ENCODE assay signal across 9 cellular contexts in genomic region chr14:92586966-92587365, GRCh38.
DNase-seq lines count a peak whose midpoint lies in the region; ATAC-seq and TF ChIP-seq lines count a peak whose summit lies in the region.
"Had no signal": no experiment of that assay in that cellular context is flagged by ENCODE, and none has a peak within 500 bp of the region (broad histone marks: within the 10 kb centered on the region; RNA-seq: fewer than 3 reads in every experiment).

No MANE protein-coding gene starts in this region.

- no peak overlapping the region for H2AFZ ChIP-seq in Karpas-422 (ENCODE audit: low read length)

- H4K20me1 ChIP-seq in Karpas-422 (ENCODE audit: insufficient read depth, low read depth, low read length): no peaks in the 10 kb centered on the region

- POLR2A ChIA-PET in activated CD8-positive, alpha-beta T cell treated with anti-CD3 and anti-CD28 coated beads, Interleukin-2, amount 10 ng/mL, durations not matched to agents 7 days and 5 days (lab: Charles Lee): interaction anchor here (1.0 to 2.8 kb wide), 8 partner anchors 8 to 67 kb away, joined by 3 to 10 read pairs (median 3); no protein-coding TSS in a partner anchor

- intact Hi-C loops in testis (cut with DNase I; ENCODE audit: low total_unique reads): no loop called here

- H3K4me3 Mint-ChIP-seq in activated T-cell treated with anti-CD3 and anti-CD28 coated beads, Interleukin-2, amount 50 U/mL, for 4 hours: peak overlapping the region; percentile 57
- peak overlapping the region; percentile 58 for H3K4me3 Mint-ChIP-seq in activated CD8-positive, alpha-beta T cell treated with anti-CD3 and anti-CD28 coated beads, Interleukin-2, amount 10 ng/mL, durations not matched to agents 7 days and 5 days

- H3K9me2 ChIP-seq in Karpas-422 (replicated peaks; ENCODE audit: insufficient read depth, low read length): no peaks in the 10 kb centered on the region

- peaks cover 12% of the 10 kb centered on the region for H3K9me3 Mint-ChIP-seq in activated T-cell treated with anti-CD3 and anti-CD28 coated beads, Interleukin-2, amount 50 U/mL, for 4 hours
- H3K9me3 Mint-ChIP-seq in activated CD8-positive, alpha-beta T cell treated with anti-CD3 and anti-CD28 coated beads, Interleukin-2, amount 10 ng/mL, durations not matched to agents 7 days and 5 days (ENCODE audit: insufficient read depth): peaks cover 3% of the 10 kb centered on the region

- no peaks in the 10 kb centered on the region for H3K27me3 ChIP-seq in mucosa of rectum (ENCODE audit: control insufficient read depth in 2 of 2, insufficient read depth in 2 of 2, low read length in 2 of 2)
- no peaks in the 10 kb centered on the region for H3K27me3 ChIP-seq in testis
- H3K27me3 ChIP-seq in Karpas-422 (ENCODE audit: low read length): no peaks in the 10 kb centered on the region

- TF ChIP-seq CTCF in testis (IDR thresholded peaks at IDR 0.05): no peak

- CTCF ChIA-PET in activated CD8-positive, alpha-beta T cell treated with anti-CD3 and anti-CD28 coated beads, Interleukin-2, amount 10 ng/mL, durations not matched to agents 7 days and 5 days (lab: Charles Lee): interaction anchor here (1.0 to 6.6 kb wide), 20 partner anchors 9 to 452 kb away, joined by 3 to 70 read pairs (median 6); no protein-coding TSS in a partner anchor

- peaks cover 16% of the 10 kb centered on the region for H3K36me3 Mint-ChIP-seq in activated T-cell treated with anti-CD3 and anti-CD28 coated beads, Interleukin-2, amount 50 U/mL, for 4 hours (ENCODE audit: insufficient read depth)
- H3K36me3 Mint-ChIP-seq in activated CD8-positive, alpha-beta T cell treated with anti-CD3 and anti-CD28 coated beads, Interleukin-2, amount 10 ng/mL, durations not matched to agents 7 days and 5 days (ENCODE audit: low read depth): peaks cover 85% of the 10 kb centered on the region

- H3K27ac Mint-ChIP-seq in activated CD8-positive, alpha-beta T cell treated with anti-CD3 and anti-CD28 coated beads, Interleukin-2, amount 10 ng/mL, durations not matched to agents 7 days and 5 days: peak overlapping the region; percentile 86
- H3K27ac Mint-ChIP-seq: progenitor cell of endocrine pancreas had no signal

- no peaks in the 10 kb centered on the region for H3K27me3 Mint-ChIP-seq in activated T-cell treated with anti-CD3 and anti-CD28 coated beads, Interleukin-2, amount 50 U/mL, for 4 hours (ENCODE audit: low read depth)
- H3K27me3 Mint-ChIP-seq in activated CD8-positive, alpha-beta T cell treated with anti-CD3 and anti-CD28 coated beads, Interleukin-2, amount 10 ng/mL, durations not matched to agents 7 days and 5 days (ENCODE audit: low read depth): no peaks in the 10 kb centered on the region
- H3K27me3 Mint-ChIP-seq: progenitor cell of endocrine pancreas had no signal

- no peak for TF ChIP-seq POLR2A in testis (IDR thresholded peaks at IDR 0.05)

- no peaks in the 10 kb centered on the region for H3K36me3 ChIP-seq in mucosa of rectum (ENCODE audit: control insufficient read depth in 2 of 2, insufficient read depth in 2 of 2, low read length in 2 of 2)
- H3K36me3 ChIP-seq in testis (ENCODE audit: low read depth, missing control alignments): no peaks in the 10 kb centered on the region
- no peaks in the 10 kb centered on the region for H3K36me3 ChIP-seq in Karpas-422 (ENCODE audit: insufficient read depth, low read length)

- no peak overlapping the region for H3K9ac ChIP-seq in mucosa of rectum (ENCODE audit: low read depth in 1 of 2, low read length in 2 of 2)
- H3K9ac ChIP-seq in Karpas-422 (ENCODE audit: low read length): no peak overlapping the region

- H3K27ac ChIP-seq in mucosa of rectum (ENCODE audit: low read depth in 2 of 2, low read length in 2 of 2) (peak overlapping the region; percentile 60 to 64), testis (peak overlapping the region; percentile 32 to 62), Karpas-422 (ENCODE audit: low read length) (no peak overlapping the region)

- H3K4me1 ChIP-seq in mucosa of rectum (ENCODE audit: control insufficient read depth in 2 of 2, insufficient read depth in 2 of 2, low read length in 2 of 2) (peaks cover 2 to 14% of the 10 kb centered on the region in 2 donors), testis (peaks cover 12% of the 10 kb centered on the region), Karpas-422 (ENCODE audit: low read length) (peaks cover 4% of the 10 kb centered on the region; the same call in 1 of the 2 replicates)

- peaks cover 93% of the 10 kb centered on the region for H3K4me1 Mint-ChIP-seq in activated T-cell treated with anti-CD3 and anti-CD28 coated beads, Interleukin-2, amount 50 U/mL, for 4 hours (ENCODE audit: low read depth)
- peaks cover 94% of the 10 kb centered on the region for H3K4me1 Mint-ChIP-seq in activated CD8-positive, alpha-beta T cell treated with anti-CD3 and anti-CD28 coated beads, Interleukin-2, amount 10 ng/mL, durations not matched to agents 7 days and 5 days (ENCODE audit: low read depth)

- H3K4me2 ChIP-seq in Karpas-422 (ENCODE audit: low read depth, low read length, poor library complexity, severe bottlenecking): no peak overlapping the region

- H3K4me3 ChIP-seq in mucosa of rectum (ENCODE audit: low read length in 2 of 2) (no peak overlapping the region), testis (no peak overlapping the region), Karpas-422 (ENCODE audit: low read length) (no peak overlapping the region)

- H3K9me3 ChIP-seq in mucosa of rectum (ENCODE audit: control insufficient read depth in 2 of 2, low read length in 2 of 2): no peaks in the 10 kb centered on the region
- no peaks in the 10 kb centered on the region for H3K9me3 ChIP-seq in testis
- H3K9me3 ChIP-seq in Karpas-422 (ENCODE audit: low read length): no peaks in the 10 kb centered on the region

- H3K79me2 ChIP-seq in Karpas-422 (ENCODE audit: low read length): no peaks in the 10 kb centered on the region

- no peak for DNase-seq in activated T-cell treated with anti-CD3 and anti-CD28 coated beads, Interleukin-2, amount 50 U/mL, for 4 hours
- DNase-seq in activated T-cell treated with anti-CD3 and anti-CD28 coated beads, Interleukin-2, amount 50 U/mL, for 48 hours: no peak
- DNase-seq in activated CD8-positive, alpha-beta T cell treated with anti-CD3 and anti-CD28 coated beads, Interleukin-2, amount 10 ng/mL, durations not matched to agents 7 days and 5 days: peak; percentile 47
- DNase-seq in testis: no peak
- no peak for DNase-seq in Karpas-422

- 79 to 87% methylated on average over 5 of the region's 5 CpGs for WGBS in testis, 2 donors

- peak in 1 of 2 donors; percentile 16 for ATAC-seq in activated T-cell treated with anti-CD3 and anti-CD28 coated beads, Interleukin-2, amount 50 U/mL, for 4 hours
- ATAC-seq in activated CD8-positive, alpha-beta T cell treated with anti-CD3 and anti-CD28 coated beads, Interleukin-2, amount 10 ng/mL, durations not matched to agents 7 days and 5 days: peak; percentile 53
- no peak for ATAC-seq in HG03135 (IDR thresholded peaks at IDR 0.05; ENCODE audit: unreplicated experiment)
- no peak for ATAC-seq in HG03280 (IDR thresholded peaks at IDR 0.05; ENCODE audit: unreplicated experiment)
